In the genomic region with DNA sequence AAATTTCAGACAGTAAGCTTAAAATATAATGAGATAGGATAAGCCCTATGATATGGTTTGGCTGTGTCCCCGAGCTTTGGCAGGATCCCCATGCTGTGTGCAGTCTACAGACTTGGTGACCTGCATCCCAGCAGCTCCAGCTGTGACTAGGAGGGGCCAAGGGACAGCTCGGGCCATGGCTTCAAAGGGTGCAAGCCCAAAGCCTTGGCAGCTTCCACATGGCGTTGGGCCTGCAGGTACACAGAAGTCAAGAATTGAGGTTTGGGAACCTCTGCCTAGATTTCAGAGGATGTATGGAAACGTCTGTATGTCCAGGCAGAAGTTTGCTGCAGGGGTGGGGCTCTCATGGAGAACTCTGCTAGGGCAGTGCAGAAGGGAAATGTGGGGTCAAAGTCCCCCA, we compare ENCODE assay signal across 13 cellular contexts. TPM values are rescaled to one million over a fixed set of nuclear protein-coding genes. Genes with fewer than 3 reads are reported as not detected.
"Had no signal": no experiment of that assay in that cellular context is flagged by ENCODE, and none has a peak within 500 bp of the region (broad histone marks: within the 10 kb centered on the region; RNA-seq: fewer than 3 reads in every experiment).

No MANE protein-coding gene starts in this region.

RNA-seq across cellular contexts. Expression of gene FSD2, which starts 59.7 kb away (rescaled TPM):
- total RNA-seq: activated naive CD4-positive, alpha-beta T cell treated with anti-CD3 and anti-CD28 coated beads for 36 hours; activated naive CD4-positive, alpha-beta T cell treated with anti-CD3 and anti-CD28 coated beads, Interleukin-2, amount 50 U/mL, for 72 hours; activated naive CD8-positive, alpha-beta T cell treated with anti-CD3 and anti-CD28 coated beads for 36 hours; activated naive CD8-positive, alpha-beta T cell treated with anti-CD3 and anti-CD28 coated beads, Interleukin-2, amount 10 ng/mL, durations not matched to agents 7 days and 5 days; activated T-cell treated with anti-CD3 and anti-CD28 coated beads, Interleukin-2, amount 50 U/mL, for 4 hours; activated T-cell treated with anti-CD3 and anti-CD28 coated beads, Interleukin-2, amount 50 U/mL, for 72 hours; activated T-helper 1 cell treated with anti-CD3 and anti-CD28 coated beads, Interleukin-12 subunit alpha, Interleukin-12 subunit beta, Interleukin-2, Interleukin-4 antibody, amounts not matched to agents 30 ng/mL and 10 ng/mL and 1 ng/mL, durations not matched to agents 14 hours and 24 hours and 36 hours; activated T-helper 17 cell treated with anti-CD3 and anti-CD28 coated beads, Interleukin-2, amount 50 U/mL, for 72 hours; activated T-helper 2 cell treated with anti-CD3 and anti-CD28 coated beads, Interferon-gamma antibody, Interleukin-2, Interleukin-4, amounts not matched to agents 10 μg/mL and 5 μg/mL and 100 μg/mL, durations not matched to agents 14 hours and 24 hours and 36 hours; adrenal gland; aorta; ascending aorta; bronchial epithelial cell had no signal
